Comparison of ENCODE assay signal across 22 cellular contexts in the genomic region with DNA sequence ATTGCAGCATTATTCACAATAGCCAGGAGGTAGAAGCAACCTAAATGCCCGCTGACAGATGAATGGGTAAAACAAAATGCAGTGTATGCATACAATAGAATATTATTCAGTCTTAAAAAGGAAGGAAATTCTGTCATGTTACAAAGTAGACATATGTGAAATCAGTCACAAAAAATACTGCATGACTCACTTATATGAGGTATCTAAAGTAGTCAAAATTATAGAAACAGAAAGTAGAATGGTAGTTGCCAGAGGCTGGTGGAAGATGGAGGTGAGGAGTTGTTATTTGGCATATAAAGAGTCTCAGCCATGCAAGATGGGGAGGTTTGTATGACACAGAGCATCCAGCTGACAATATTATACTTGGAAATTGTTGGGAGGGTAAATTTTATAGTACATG. TPM values are rescaled to one million over a fixed set of nuclear protein-coding genes. Genes with fewer than 3 reads are reported as not detected.
DNase-seq lines count a peak whose midpoint lies in the region; ATAC-seq and TF ChIP-seq lines count a peak whose summit lies in the region.
"Had no signal": no experiment of that assay in that cellular context is flagged by ENCODE, and none has a peak within 500 bp of the region (broad histone marks: within the 10 kb centered on the region; RNA-seq: fewer than 3 reads in every experiment).

No MANE protein-coding gene starts in this region.

- no peak overlapping the region for H3K4me3 Mint-ChIP-seq in activated naive CD8-positive, alpha-beta T cell treated with anti-CD3 and anti-CD28 coated beads, Interleukin-2, amount 50 U/mL, for 24 hours
- H3K4me3 Mint-ChIP-seq in activated naive CD8-positive, alpha-beta T cell treated with anti-CD3 and anti-CD28 coated beads for 36 hours, result no peak overlapping the region
- H3K4me3 Mint-ChIP-seq in T-helper 2 cell treated with Interferon-gamma antibody and Interleukin-4, amounts not matched to agents 5 μg/mL and 100 μg/mL, for 36 hours, result no peak overlapping the region
- H3K4me3 Mint-ChIP-seq: natural killer cell had no signal

- H3K9me3 ChIP-seq in adrenal gland (replicated peaks in 1 of 3), result no peaks in the 10 kb centered on the region
- H3K9me3 ChIP-seq: esophagus muscularis mucosa, MG63 had no signal

- H3K4me1 ChIP-seq in adrenal gland (replicated peaks in 1 of 2), result no peaks in the 10 kb centered on the region
- H3K4me1 ChIP-seq: esophagus muscularis mucosa, gastroesophageal sphincter had no signal

- TF ChIP-seq POLR2A in adrenal gland (IDR thresholded peaks at IDR 0.05), result no peak

- no peak overlapping the region for H3K27ac ChIP-seq in adrenal gland
- H3K27ac ChIP-seq: esophagus muscularis mucosa, gastroesophageal sphincter, PC-9 had no signal

- WGBS in adrenal gland, 4 donors, result 78 to 92% (median 87%) methylated on average over 1 of the region's 1 CpG

- peaks cover 25% of the 10 kb centered on the region for H3K4me1 Mint-ChIP-seq in activated naive CD8-positive, alpha-beta T cell treated with anti-CD3 and anti-CD28 coated beads, Interleukin-2, amount 50 U/mL, for 24 hours
- peaks cover 22% of the 10 kb centered on the region for H3K4me1 Mint-ChIP-seq in activated naive CD8-positive, alpha-beta T cell treated with anti-CD3 and anti-CD28 coated beads for 36 hours
- peaks cover 28% of the 10 kb centered on the region for H3K4me1 Mint-ChIP-seq in T-helper 2 cell treated with Interferon-gamma antibody and Interleukin-4, amounts not matched to agents 5 μg/mL and 100 μg/mL, for 36 hours (ENCODE audit: low read depth)

- intact Hi-C loops in adrenal gland (cut with DNase I), result no loop called here

- H3K36me3 ChIP-seq in adrenal gland (replicated peaks in 1 of 2), result no peaks in the 10 kb centered on the region
- H3K36me3 ChIP-seq: esophagus muscularis mucosa, gastroesophageal sphincter, MG63 had no signal

- H3K27me3 ChIP-seq in adrenal gland, result no peaks in the 10 kb centered on the region
- H3K27me3 ChIP-seq: gastroesophageal sphincter, MG63 had no signal

- ATAC-seq in activated naive CD8-positive, alpha-beta T cell treated with anti-CD3 and anti-CD28 coated beads, Interleukin-2, amount 50 U/mL, for 24 hours, result peak; percentile 70
- peak; percentile 47 for ATAC-seq in GM21390 (IDR thresholded peaks at IDR 0.05; ENCODE audit: unreplicated experiment)
- ATAC-seq: gastroesophageal sphincter had no signal

- no peak overlapping the region for H3K4me3 ChIP-seq in adrenal gland
- H3K4me3 ChIP-seq: esophagus muscularis mucosa, gastroesophageal sphincter, MG63, PC-9 had no signal

- peaks cover 35% of the 10 kb centered on the region for H3K9me3 Mint-ChIP-seq in activated naive CD8-positive, alpha-beta T cell treated with anti-CD3 and anti-CD28 coated beads, Interleukin-2, amount 50 U/mL, for 24 hours
- peaks cover 35% of the 10 kb centered on the region for H3K9me3 Mint-ChIP-seq in activated naive CD8-positive, alpha-beta T cell treated with anti-CD3 and anti-CD28 coated beads for 36 hours
- H3K9me3 Mint-ChIP-seq in T-helper 2 cell treated with Interferon-gamma antibody and Interleukin-4, amounts not matched to agents 5 μg/mL and 100 μg/mL, for 36 hours, result peaks cover 22% of the 10 kb centered on the region

- H3K27ac Mint-ChIP-seq in activated naive CD8-positive, alpha-beta T cell treated with anti-CD3 and anti-CD28 coated beads, Interleukin-2, amount 50 U/mL, for 24 hours, result no peak overlapping the region
- no peak overlapping the region for H3K27ac Mint-ChIP-seq in activated naive CD8-positive, alpha-beta T cell treated with anti-CD3 and anti-CD28 coated beads for 36 hours
- H3K27ac Mint-ChIP-seq in T-helper 2 cell treated with Interferon-gamma antibody and Interleukin-4, amounts not matched to agents 5 μg/mL and 100 μg/mL, for 36 hours, result peak overlapping the region; percentile 5
- H3K27ac Mint-ChIP-seq: natural killer cell had no signal

- H3K36me3 Mint-ChIP-seq in activated naive CD8-positive, alpha-beta T cell treated with anti-CD3 and anti-CD28 coated beads, Interleukin-2, amount 50 U/mL, for 24 hours (ENCODE audit: low read depth), result peaks cover 9% of the 10 kb centered on the region
- H3K36me3 Mint-ChIP-seq in activated naive CD8-positive, alpha-beta T cell treated with anti-CD3 and anti-CD28 coated beads for 36 hours, result peaks cover 8% of the 10 kb centered on the region
- peaks cover 2% of the 10 kb centered on the region for H3K36me3 Mint-ChIP-seq in T-helper 2 cell treated with Interferon-gamma antibody and Interleukin-4, amounts not matched to agents 5 μg/mL and 100 μg/mL, for 36 hours (ENCODE audit: low read depth)

- no peak for TF ChIP-seq CTCF in adrenal gland (IDR thresholded peaks at IDR 0.05)

- DNase-seq in activated naive CD8-positive, alpha-beta T cell treated with anti-CD3 and anti-CD28 coated beads, Interleukin-2, amount 50 U/mL, for 24 hours, result no peak
- DNase-seq in activated naive CD8-positive, alpha-beta T cell treated with anti-CD3 and anti-CD28 coated beads for 36 hours, result no peak
- no peak for DNase-seq in T-helper 2 cell treated with Interferon-gamma antibody and Interleukin-4, amounts not matched to agents 5 μg/mL and 100 μg/mL, for 36 hours (ENCODE audit: low spot score)
- DNase-seq in ACHN (no peak), AML-193 (lab: John Stamatoyannopoulos, UW) (no peak), adrenal gland (no peak)
- DNase-seq: activated CD4-positive, alpha-beta T cell treated with anti-CD3 and anti-CD28 coated beads for 1 hour; amniotic stem cell; hypothalamus; KBM-7; MG63; natural killer cell; NCI-H1436 treated with DMSO at 0.1 percent for 48 hours; NK-92 treated with Interleukin-12 subunit alpha and Interleukin-12 subunit beta, amount 100 ng/mL, for 24 hours; PC-9; SHP77; small intestine; stimulated activated CD4-positive, alpha-beta T cell treated with anti-CD3 and anti-CD28 coated beads, Interleukin-4, amount 100 ng/mL, for 1 hour; stimulated activated naive CD4-positive, alpha-beta T cell had no signal

- in situ Hi-C loops in ACHN (cut with HindIII; ENCODE audit: low pct_ligation_motif_present, low pct_unique_long_range_greater_than_20kb, low sequenced_read_pairs), result no loop called here

- H3K27me3 Mint-ChIP-seq in activated naive CD8-positive, alpha-beta T cell treated with anti-CD3 and anti-CD28 coated beads, Interleukin-2, amount 50 U/mL, for 24 hours, result peaks cover 75% of the 10 kb centered on the region
- peaks cover 74% of the 10 kb centered on the region for H3K27me3 Mint-ChIP-seq in activated naive CD8-positive, alpha-beta T cell treated with anti-CD3 and anti-CD28 coated beads for 36 hours
- H3K27me3 Mint-ChIP-seq in T-helper 2 cell treated with Interferon-gamma antibody and Interleukin-4, amounts not matched to agents 5 μg/mL and 100 μg/mL, for 36 hours (ENCODE audit: low read depth), result peaks cover 65% of the 10 kb centered on the region

RNA-seq across cellular contexts. Expression of a gene that starts 43.0 kb away (rescaled TPM):
- 10 to 100 TPM; 36.3 to 37.8 TPM for total RNA-seq in activated naive CD8-positive, alpha-beta T cell treated with anti-CD3 and anti-CD28 coated beads for 36 hours
- total RNA-seq in adrenal gland, result 10 to 100 TPM; 33.4 to 57.5 (median 49.2) TPM
- 10 to 100 TPM in 1 of 3 donors, 1 to 10 TPM in 2; 7.9 to 72.3 (median 8.8) TPM for polyA plus RNA-seq in adrenal gland
